Comparison of ENCODE assay signal across 12 cellular contexts in the genomic region with DNA sequence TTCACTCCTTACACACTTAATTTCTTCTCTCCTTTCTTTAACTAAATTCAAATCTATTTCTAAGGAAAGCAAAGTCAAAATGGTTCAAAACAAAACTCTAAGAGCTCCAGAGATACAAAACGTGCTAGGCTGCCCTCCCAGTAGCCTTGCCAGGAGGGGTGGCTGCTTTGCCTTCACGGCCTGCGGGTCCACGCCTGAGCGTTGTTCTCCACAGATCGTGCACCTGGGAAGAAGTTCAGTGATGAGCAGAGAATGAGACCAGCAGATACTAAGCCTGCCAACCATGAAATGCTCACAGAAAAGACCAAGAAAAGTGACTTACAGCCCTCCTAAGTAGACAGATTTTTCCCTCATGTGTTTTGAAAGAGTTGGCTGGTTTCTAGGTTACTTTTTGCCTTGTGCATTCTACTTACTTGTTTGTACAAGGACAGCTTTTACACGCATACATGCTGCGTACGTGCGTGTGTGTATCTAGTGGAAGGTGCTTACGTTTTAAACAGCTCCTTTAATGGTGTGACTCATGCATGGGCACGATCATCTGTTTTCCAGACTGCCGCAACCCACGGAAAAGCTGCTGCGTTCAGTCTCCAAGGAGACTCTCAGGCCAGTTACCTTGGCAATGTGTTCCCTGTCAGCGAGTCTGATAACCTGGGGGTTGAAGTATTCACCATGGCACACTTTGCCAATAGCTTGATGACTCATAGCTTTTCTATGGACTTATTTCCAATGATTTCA. TPM values are rescaled to one million over a fixed set of nuclear protein-coding genes. Genes with fewer than 3 reads are reported as not detected.
DNase-seq lines count a peak whose midpoint lies in the region; TF ChIP-seq lines count a peak whose summit lies in the region.
"Had no signal": no experiment of that assay in that cellular context is flagged by ENCODE, and none has a peak within 500 bp of the region (broad histone marks: within the 10 kb centered on the region; RNA-seq: fewer than 3 reads in every experiment).

No MANE protein-coding gene starts in this region.

- no peaks in the 10 kb centered on the region for H3K4me1 ChIP-seq in OCI-LY7 (ENCODE audit: insufficient read depth, low read length, poor library complexity, severe bottlenecking)

- H3K27ac ChIP-seq in angular gyrus (ENCODE audit: low read depth, low read length) (peak overlapping the region; percentile 31), OCI-LY7 (ENCODE audit: low read depth, low read length, poor library complexity, severe bottlenecking) (no peak overlapping the region)

- intact Hi-C loops in OCI-LY7 (cut with micrococcal nuclease; ENCODE audit: unreplicated experiment) = no loop called here

- no TSS peak for BruUV-seq in OCI-LY7 (replicated peaks; lab: Mats Ljungman, UMichigan)

- no peaks in the 10 kb centered on the region for H3K9me2 ChIP-seq in OCI-LY7 (ENCODE audit: insufficient read depth, low read length)

- CTCF ChIA-PET in OCI-LY7 (lab: Charles Lee; ENCODE audit: unreplicated experiment) = interaction anchor here (0.6 kb wide), 1 partner anchor 9 kb away, joined by 3 read pairs; no protein-coding TSS in a partner anchor

- H3K9me3 ChIP-seq in OCI-LY7 (ENCODE audit: low read length) = no peaks in the 10 kb centered on the region

- TF ChIP-seq CTCF in OCI-LY7 (conservative IDR thresholded peaks at IDR 0.05; ENCODE audit: low read length) = no peak

- H3K4me3 ChIP-seq in OCI-LY7 (ENCODE audit: low read depth, low read length, poor library complexity, severe bottlenecking) = no peak overlapping the region
- H3K4me3 ChIP-seq: skin epidermis had no signal

- no peaks in the 10 kb centered on the region for H4K20me1 ChIP-seq in OCI-LY7 (ENCODE audit: insufficient read depth, low read length)

- no peaks in the 10 kb centered on the region for H3K36me3 ChIP-seq in OCI-LY7 (ENCODE audit: insufficient read depth, low read length)

- no peak overlapping the region for H2AFZ ChIP-seq in OCI-LY7 (ENCODE audit: low read length)

- H3K4me2 ChIP-seq in OCI-LY7 (ENCODE audit: low read length) = no peak overlapping the region

- POLR2A ChIA-PET in OCI-LY7 (lab: Charles Lee) = interaction anchor here (0.6 kb wide), 1 partner anchor 12 kb away, joined by 3 read pairs; no protein-coding TSS in a partner anchor

- no peaks in the 10 kb centered on the region for H3K79me2 ChIP-seq in OCI-LY7 (ENCODE audit: insufficient read depth, low read depth, low read length)

- DNase-seq in ELR (ENCODE audit: low read depth) (peak; percentile 58), glomerular endothelial cell (ENCODE audit: extremely low read depth, low read depth, low spot score) (peak; percentile 10), renal cortical epithelial cell (ENCODE audit: low read depth) (peak; percentile 95), OCI-LY7 (ENCODE audit: low spot score) (no peak), NCI-H146 treated with DMSO at 0.1 percent for 48 hours (lab: John Stamatoyannopoulos, UW; ENCODE audit: unreplicated experiment) (no peak)
- no peak for DNase-seq in stimulated activated CD4-positive, alpha-beta T cell treated with anti-CD3 and anti-CD28 coated beads, Interleukin-12 subunit alpha, Interleukin-12 subunit beta, amount 100 ng/mL, for 4 hours
- no peak for DNase-seq in stimulated activated CD8-positive, alpha-beta memory T cell treated with anti-CD3 and anti-CD28 coated beads, Interleukin-4, amount 100 ng/mL, for 48 hours
- DNase-seq: activated effector memory CD4-positive, alpha-beta T cell treated with anti-CD3 and anti-CD28 coated beads, Interleukin-2, amount 50 U/mL, for 16 hours; GDM1 had no signal

RNA-seq across cellular contexts. Expression of a gene that starts 32.4 kb away (rescaled TPM):
- total RNA-seq in glomerular endothelial cell (not detected in 2 replicates), renal cortical epithelial cell (not detected in 2 replicates), OCI-LY7 (2022) (not detected in 2 replicates)
- not detected in 2 replicates for total RNA-seq in OCI-LY7 (2014; rRNA removed; shearing (Covaris generic))
- total RNA-seq: NCI-H460 had no signal

Comparison
In these comparisons a context has a peak if more than half of its experiments do, and no peak if none do; other contexts are left out.
1. DNase-seq: peak in ELR (single experiment), glomerular endothelial cell (single experiment) and renal cortical epithelial cell (single experiment); none in stimulated activated CD4-positive, alpha-beta T cell treated with anti-CD3 and anti-CD28 coated beads, Interleukin-12 subunit alpha, Interleukin-12 subunit beta, amount 100 ng/mL, for 4 hours (single experiment), stimulated activated CD8-positive, alpha-beta memory T cell treated with anti-CD3 and anti-CD28 coated beads, Interleukin-4, amount 100 ng/mL, for 48 hours (single experiment), OCI-LY7 (single experiment) and NCI-H146 treated with DMSO at 0.1 percent for 48 hours (single experiment).